ENCODE assay signal across 4 cellular contexts in genomic region chr11:1243521-1243920, GRCh38. TPM values are rescaled to one million over a fixed set of nuclear protein-coding genes. Genes with fewer than 3 reads are reported as not detected.
"Had no signal": no experiment of that assay in that cellular context is flagged by ENCODE, and none has a peak within 500 bp of the region (broad histone marks: within the 10 kb centered on the region; RNA-seq: fewer than 3 reads in every experiment).

No MANE protein-coding gene starts in this region.

RNA-seq across cellular contexts. Expression of gene MUC5B, which starts 20.7 kb away (rescaled TPM):
- total RNA-seq: Right ventricle myocardium superior, RPMI7951, SJCRH30, SJSA1 had no signal
